Comparison of ENCODE assay signal across 16 cellular contexts in the genomic region with DNA sequence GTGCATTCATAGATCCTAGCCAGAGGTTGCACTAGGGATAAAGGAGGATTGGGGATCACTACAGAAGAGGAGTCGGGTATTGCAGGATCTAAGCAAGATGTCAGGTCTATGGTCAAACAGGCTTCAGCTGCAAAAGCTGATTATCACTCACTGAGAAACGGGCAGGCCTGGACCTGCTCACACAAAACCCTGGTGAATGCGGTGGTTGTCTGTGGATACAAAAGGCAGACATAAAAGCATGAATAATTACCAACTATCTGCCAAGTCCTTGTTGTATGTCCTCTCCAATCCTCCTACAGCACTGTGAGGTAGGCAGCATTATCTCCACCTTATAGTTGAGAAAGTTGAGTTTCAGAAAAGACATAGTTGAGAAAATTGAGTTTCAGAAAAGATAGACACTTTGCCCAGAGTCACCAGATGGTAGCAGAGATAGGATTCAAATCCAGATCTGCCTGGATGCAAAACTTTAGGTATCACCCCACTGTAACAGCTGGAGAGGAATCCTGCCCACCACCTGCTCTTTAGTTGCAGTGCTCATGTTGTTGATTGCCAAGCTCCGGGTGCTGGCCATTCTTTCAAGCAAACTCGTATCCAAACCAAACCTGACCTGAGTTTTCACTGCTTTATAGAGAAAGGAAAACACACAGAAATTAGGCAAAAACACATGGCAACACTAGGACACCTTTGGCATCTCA.
DNase-seq lines count a peak whose midpoint lies in the region; ATAC-seq and TF ChIP-seq lines count a peak whose summit lies in the region.
"Had no signal": no experiment of that assay in that cellular context is flagged by ENCODE, and none has a peak within 500 bp of the region (broad histone marks: within the 10 kb centered on the region; RNA-seq: fewer than 3 reads in every experiment).

No MANE protein-coding gene starts in this region.

- ATAC-seq in GM18909 (IDR thresholded peaks at IDR 0.05; ENCODE audit: poor library complexity, unreplicated experiment), result no peak
- no peak for ATAC-seq in GM21619 (IDR thresholded peaks at IDR 0.05; ENCODE audit: unreplicated experiment)
- ATAC-seq: left lobe of liver, Right ventricle myocardium inferior had no signal

- no peak overlapping the region for H3K4me3 ChIP-seq in epithelial cell of esophagus (ENCODE audit: low read length)
- no peak overlapping the region for H3K4me3 ChIP-seq in tibial artery
- H3K4me3 ChIP-seq: dorsolateral prefrontal cortex, sigmoid colon, testis had no signal

- no peaks in the 10 kb centered on the region for H3K4me1 ChIP-seq in tibial artery
- H3K4me1 ChIP-seq: sigmoid colon had no signal

- TF ChIP-seq CTCF in epithelial cell of esophagus (IDR thresholded peaks at IDR 0.05; ENCODE audit: insufficient read depth, low read depth, low read length, missing control alignments) (no peak), tibial artery (IDR thresholded peaks at IDR 0.05) (no peak)

- H3K36me3 ChIP-seq in tibial artery, result no peaks in the 10 kb centered on the region
- H3K36me3 ChIP-seq: brain microvascular endothelial cell, sigmoid colon had no signal

- intact Hi-C loops in tibial artery (cut with DNase I; ENCODE audit: low total_unique reads), result no loop called here

- no peaks in the 10 kb centered on the region for H3K9me3 ChIP-seq in tibial artery
- H3K9me3 ChIP-seq: sigmoid colon, testis had no signal

- no peaks in the 10 kb centered on the region for H3K27me3 ChIP-seq in tibial artery
- H3K27me3 ChIP-seq: brain microvascular endothelial cell, dorsolateral prefrontal cortex, sigmoid colon, testis had no signal

- DNase-seq in DMS153 treated with DMSO at 0.1 percent for 48 hours (lab: John Stamatoyannopoulos, UW; ENCODE audit: unreplicated experiment) (peak; percentile 88), NCI-H1694 treated with DMSO at 0.1 percent for 48 hours (lab: John Stamatoyannopoulos, UW) (peak; percentile 75), NCI-H748 treated with DMSO at 0.1 percent for 48 hours (lab: John Stamatoyannopoulos, UW) (peak; percentile 80), epithelial cell of esophagus (ENCODE audit: low read depth) (peak; percentile 96), tibial artery (no peak)
- DNase-seq: activated CD4-positive, alpha-beta T cell treated with anti-CD3 and anti-CD28 coated beads for 48 hours; brain microvascular endothelial cell; dorsolateral prefrontal cortex; hippocampal formation; sigmoid colon; stimulated activated CD4-positive, alpha-beta T cell treated with anti-CD3 and anti-CD28 coated beads, Interleukin-2, amount 100 ng/mL, for 48 hours; testis had no signal

- H3K27ac ChIP-seq in tibial artery, result no peak overlapping the region
- H3K27ac ChIP-seq: brain microvascular endothelial cell, sigmoid colon, testis had no signal

Comparison
In these comparisons a context has a peak if more than half of its experiments do, and no peak if none do; other contexts are left out.
1. DNase-seq: peak in DMS153 treated with DMSO at 0.1 percent for 48 hours (single experiment), NCI-H1694 treated with DMSO at 0.1 percent for 48 hours (single experiment), NCI-H748 treated with DMSO at 0.1 percent for 48 hours (single experiment) and epithelial cell of esophagus (single experiment); none in tibial artery (0 of 2).